ENCODE assay signal across 8 cellular contexts in the genomic region with DNA sequence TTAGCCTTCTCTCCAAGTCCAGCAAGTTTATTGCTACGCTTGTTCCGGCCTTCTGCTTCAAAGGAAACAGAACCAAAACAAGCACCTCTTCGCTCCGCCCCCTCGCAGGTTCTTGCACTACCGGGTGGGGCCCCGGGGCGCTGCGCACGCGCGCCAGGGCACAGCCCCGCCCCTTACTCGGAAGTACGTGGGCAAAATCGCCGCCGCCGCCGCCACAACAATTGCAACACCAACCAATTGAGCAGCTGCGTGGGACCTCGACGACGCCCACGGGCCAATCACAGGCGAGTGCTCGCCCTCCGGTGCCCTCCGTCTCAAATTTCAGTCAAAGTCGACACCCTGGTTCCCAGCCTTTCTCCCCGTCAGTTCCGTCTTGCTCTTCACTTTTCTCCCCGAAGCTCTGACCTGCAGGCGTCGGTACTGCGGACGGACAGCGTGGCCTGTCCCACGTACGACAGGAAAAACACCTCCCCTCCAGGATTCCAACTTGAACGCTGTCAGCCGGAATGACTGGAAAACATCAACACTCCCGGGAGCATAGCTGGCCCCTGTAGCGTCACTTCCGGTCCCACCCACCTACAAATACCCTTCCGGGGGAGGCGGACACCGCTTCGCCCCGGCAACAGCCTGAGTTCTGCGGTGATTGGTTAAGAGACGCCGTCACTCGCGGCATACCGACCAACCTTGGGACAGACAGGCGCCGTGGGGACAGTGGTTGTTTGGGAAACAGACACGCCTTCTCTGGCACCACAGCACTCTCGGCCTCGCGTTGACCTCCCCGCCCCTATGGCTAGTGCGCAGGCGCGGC. TPM values are rescaled to one million over a fixed set of nuclear protein-coding genes. Genes with fewer than 3 reads are reported as not detected.
DNase-seq lines count a peak whose midpoint lies in the region; ATAC-seq and TF ChIP-seq lines count a peak whose summit lies in the region.

No MANE protein-coding gene starts in this region.

- no peak overlapping the region for H2AK5ac ChIP-seq in mesendoderm (ENCODE audit: low read length)

- peak overlapping the region; percentile 83 for H3K27ac ChIP-seq in mesendoderm (ENCODE audit: low read depth, low read length)

- CTCF ChIA-PET in Caco-2 (lab: Charles Lee), result interaction anchor here (0.6 to 1.1 kb wide), 6 partner anchors 11 to 922 kb away, joined by 3 to 4 read pairs (median 3); partner anchors contain the start of gene GRIPAP1

- H4K8ac ChIP-seq in mesendoderm (ENCODE audit: low read depth, low read length), result no peak overlapping the region

- H3K18ac ChIP-seq in mesendoderm (ENCODE audit: low read length), result peak overlapping the region; percentile 71

- no peaks in the 10 kb centered on the region for H3K9me3 Mint-ChIP-seq in Caco-2 (ENCODE audit: unreplicated experiment)

- peak overlapping the region; percentile 84 for H3K4me2 ChIP-seq in mesendoderm (ENCODE audit: low read length)

- no peaks in the 10 kb centered on the region for H3K27me3 Mint-ChIP-seq in Caco-2 (ENCODE audit: insufficient read depth, unreplicated experiment)

- peak; percentile 84 for ATAC-seq in GM21390 (IDR thresholded peaks at IDR 0.05; ENCODE audit: unreplicated experiment)

- no peaks in the 10 kb centered on the region for H3K9me3 ChIP-seq in Caco-2
- no peaks in the 10 kb centered on the region for H3K9me3 ChIP-seq in endocrine pancreas (ENCODE audit: control insufficient read depth, low read length)

- H3K4me1 Mint-ChIP-seq in Caco-2 (ENCODE audit: low read depth, unreplicated experiment), result peaks cover 15% of the 10 kb centered on the region

- H3K27ac Mint-ChIP-seq in Caco-2 (ENCODE audit: unreplicated experiment), result peak overlapping the region; percentile 100

- H3K27me3 ChIP-seq in Caco-2 (replicated peaks; ENCODE audit: control insufficient read depth, insufficient read depth, low read length), result no peaks in the 10 kb centered on the region
- no peaks in the 10 kb centered on the region for H3K27me3 ChIP-seq in endocrine pancreas (ENCODE audit: control insufficient read depth, insufficient read depth, low read length)
- no peaks in the 10 kb centered on the region for H3K27me3 ChIP-seq in mesendoderm (ENCODE audit: insufficient read depth, low read length, poor library complexity)

- no peak overlapping the region for H2BK120ac ChIP-seq in mesendoderm (ENCODE audit: low read depth, low read length)

- H4K5ac ChIP-seq in mesendoderm (ENCODE audit: low read length), result no peak overlapping the region

- peaks cover 35% of the 10 kb centered on the region for H3K79me2 ChIP-seq in mesendoderm (ENCODE audit: control insufficient read depth, insufficient read depth, low read length)

- H3K4me3 Mint-ChIP-seq in Caco-2 (ENCODE audit: unreplicated experiment), result peak overlapping the region; percentile 98

- H3K4me1 ChIP-seq in Caco-2, result no peaks in the 10 kb centered on the region
- no peaks in the 10 kb centered on the region for H3K4me1 ChIP-seq in endocrine pancreas (ENCODE audit: control insufficient read depth, insufficient read depth, low read length)
- no peaks in the 10 kb centered on the region for H3K4me1 ChIP-seq in mesendoderm (ENCODE audit: control insufficient read depth, low read depth, low read length)

- H3K4me3 ChIP-seq in Caco-2 (ENCODE audit: low read depth, low read length), result peak overlapping the region; percentile 73
- H3K4me3 ChIP-seq in endocrine pancreas (ENCODE audit: control insufficient read depth, insufficient read depth, low read length), result no peak overlapping the region
- H3K4me3 ChIP-seq in mesendoderm (ENCODE audit: low read length), result peak overlapping the region; percentile 81

- DNase-seq in Caco-2, result peak; percentile 94 to 97
- DNase-seq in HUDEP-2 (lab: John Stamatoyannopoulos, UW; ENCODE audit: unreplicated experiment in 76 of 76), result peak in 75 of 76 experiments; percentile 20 to 95 (median 89)
- DNase-seq in NOMO-1 treated with dmso at 0.1 percent for 144 hours (lab: John Stamatoyannopoulos, UW; ENCODE audit: unreplicated experiment), result peak; percentile 88
- DNase-seq in activated CD8-positive, alpha-beta memory T cell treated with anti-CD3 and anti-CD28 coated beads, Interleukin-2, amount 50 U/mL, for 1 hour (ENCODE audit: extremely low read depth), result peak; percentile 87
- peak; percentile 99 for DNase-seq in mesendoderm
- DNase-seq in stimulated activated CD8-positive, alpha-beta memory T cell treated with anti-CD3 and anti-CD28 coated beads, Interleukin-12 subunit alpha, Interleukin-12 subunit beta, amount 100 ng/mL, for 4 hours (ENCODE audit: low read depth), result peak; percentile 86

- no peaks in the 10 kb centered on the region; the same call in 1 of the 2 replicates for H3K36me3 ChIP-seq in Caco-2 (ENCODE audit: control insufficient read depth, insufficient read depth, low read length)
- no peaks in the 10 kb centered on the region for H3K36me3 ChIP-seq in endocrine pancreas (ENCODE audit: control insufficient read depth, insufficient read depth, low read length)
- no peaks in the 10 kb centered on the region for H3K36me3 ChIP-seq in mesendoderm (ENCODE audit: control insufficient read depth, insufficient read depth, low read length)

- peak overlapping the region; percentile 45 for H3K9ac ChIP-seq in endocrine pancreas (ENCODE audit: control insufficient read depth, insufficient read depth, low read length)
- H3K9ac ChIP-seq in mesendoderm (ENCODE audit: low read length), result peak overlapping the region; percentile 84

- H3K4ac ChIP-seq in mesendoderm (ENCODE audit: low read depth, low read length), result no peak overlapping the region

- POLR2A ChIA-PET in Caco-2 (lab: Charles Lee), result interaction anchor here (0.6 to 1.1 kb wide), 14 partner anchors 41 to 1078 kb away, joined by 3 to 22 read pairs (median 4); partner anchors contain the start of genes GRIPAP1, HDAC6, PLP2 and PQBP1

- TF ChIP-seq CTCF in Caco-2 (IDR thresholded peaks at IDR 0.05; ENCODE audit: insufficient read depth in 1 of 2, low read depth in 1 of 2, low read length in 1 of 2, severe bottlenecking in 1 of 2, unreplicated experiment in 1 of 2), result no peak

- H3K56ac ChIP-seq in mesendoderm (ENCODE audit: low read length), result peak overlapping the region; percentile 85

- peaks cover 11% of the 10 kb centered on the region for H3K36me3 Mint-ChIP-seq in Caco-2 (ENCODE audit: insufficient read depth, unreplicated experiment)

- H2BK5ac ChIP-seq in mesendoderm (ENCODE audit: low read length), result peak overlapping the region; percentile 70

- WGBS in mesendoderm (ENCODE audit: extremely low coverage, insufficient coverage, low lambda C conversion rate), result no CpG with 5 or more reads among the region's 66 CpGs

- TSS peak; percentile 12 for BruUV-seq in Caco-2 (replicated peaks; lab: Mats Ljungman, UMichigan)

- H3K79me1 ChIP-seq in mesendoderm (ENCODE audit: low read length), result no peaks in the 10 kb centered on the region

- H2BK15ac ChIP-seq in mesendoderm (replicated peaks; ENCODE audit: low read depth), result no peak overlapping the region

- H3K23ac ChIP-seq in mesendoderm (ENCODE audit: low read length), result no peak overlapping the region

- intact Hi-C loops in Caco-2 (cut with micrococcal nuclease; ENCODE audit: unreplicated experiment), result loop anchor here (2.0 kb wide), 2 partner anchors 39 to 85 kb away; partner anchors contain the start of genes PIM2 and TFE3

RNA-seq across cellular contexts. Expression of gene OTUD5, which starts 0.6 kb away (rescaled TPM):
- 40.1 and 40.6 TPM in 2 replicates for total RNA-seq in Caco-2 (2022)
- polyA plus RNA-seq in mesendoderm (2013, experiment 1 of 2), result 36.6 TPM
- 35.8 TPM for polyA plus RNA-seq in mesendoderm (2013, experiment 2 of 2)

RNA-seq across cellular contexts. Expression of gene KCND1, which starts 13.6 kb away (rescaled TPM):
- 0.88 and 0.97 TPM in 2 replicates for total RNA-seq in Caco-2 (2022)
- 1.4 TPM for polyA plus RNA-seq in mesendoderm (2013, experiment 1 of 2)
- 1.6 TPM for polyA plus RNA-seq in mesendoderm (2013, experiment 2 of 2)

RNA-seq across cellular contexts. Expression of gene PIM2, which starts 39.2 kb away (rescaled TPM):
- 12.0 and 13.9 TPM in 2 replicates for total RNA-seq in Caco-2 (2022)
- 55.7 TPM for polyA plus RNA-seq in mesendoderm (2013, experiment 1 of 2)
- polyA plus RNA-seq in mesendoderm (2013, experiment 2 of 2), result 57.8 TPM

RNA-seq across cellular contexts. Expression of gene GRIPAP1, which starts 44.0 kb away (rescaled TPM):
- total RNA-seq in Caco-2 (2022), result 43.1 and 43.6 TPM in 2 replicates
- 16.5 TPM for polyA plus RNA-seq in mesendoderm (2013, experiment 1 of 2)
- 17.5 TPM for polyA plus RNA-seq in mesendoderm (2013, experiment 2 of 2)

RNA-seq across cellular contexts. Expression of gene SLC35A2, which starts 46.6 kb away (rescaled TPM):
- 58.8 and 61.4 TPM in 2 replicates for total RNA-seq in Caco-2 (2022)
- polyA plus RNA-seq in mesendoderm (2013, experiment 1 of 2), result 15.8 TPM
- polyA plus RNA-seq in mesendoderm (2013, experiment 2 of 2), result 15.7 TPM
